In the genomic region with DNA sequence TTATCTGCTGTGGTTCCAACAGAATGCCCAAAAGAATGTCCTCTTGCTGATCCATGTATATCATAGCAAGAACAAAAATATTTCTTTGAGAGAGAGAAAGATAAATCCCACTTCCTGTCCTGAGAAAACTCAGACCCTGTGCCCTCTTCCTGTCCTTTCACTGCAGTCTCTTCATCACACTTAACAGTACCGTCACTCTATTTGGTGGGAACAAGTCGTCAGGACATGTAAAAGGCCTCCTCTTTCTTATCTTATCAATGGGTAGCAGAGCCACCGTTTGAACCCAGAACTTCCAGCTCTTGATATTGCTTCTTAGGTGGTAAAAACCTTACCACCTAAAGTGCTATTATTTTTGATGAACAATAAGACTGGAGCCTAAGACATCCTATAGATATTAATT, we compare ENCODE assay signal across 29 cellular contexts. TPM values are rescaled to one million over a fixed set of nuclear protein-coding genes. Genes with fewer than 3 reads are reported as not detected.
"Had no signal": no experiment of that assay in that cellular context is flagged by ENCODE, and none has a peak within 500 bp of the region (broad histone marks: within the 10 kb centered on the region; RNA-seq: fewer than 3 reads in every experiment).

No MANE protein-coding gene starts in this region.

- H3K9me3 ChIP-seq: ascending aorta, esophagus squamous epithelium, gastroesophageal sphincter had no signal

- H3K36me3 Mint-ChIP-seq: activated naive CD4-positive, alpha-beta T cell treated with anti-CD3 and anti-CD28 coated beads, Interleukin-2, amount 10 ng/mL, durations not matched to agents 7 days and 5 days; activated naive CD4-positive, alpha-beta T cell treated with anti-CD3 and anti-CD28 coated beads, Interleukin-2, amount 50 U/mL, for 72 hours; activated naive CD8-positive, alpha-beta T cell treated with anti-CD3 and anti-CD28 coated beads, Interleukin-2, amount 10 ng/mL, durations not matched to agents 7 days and 5 days; WTC11 had no signal

- H3K27me3 ChIP-seq: ascending aorta, esophagus squamous epithelium, gastroesophageal sphincter had no signal

- H3K36me3 ChIP-seq: ascending aorta, esophagus squamous epithelium, gastroesophageal sphincter had no signal

- H3K27ac ChIP-seq: ascending aorta, epithelial cell of prostate, esophagus squamous epithelium, gastroesophageal sphincter, VCaP had no signal

- DNase-seq: activated CD4-positive, alpha-beta memory T cell treated with anti-CD3 and anti-CD28 coated beads, Interleukin-2, amount 10 ng/mL, durations not matched to agents 7 days and 5 days; activated CD4-positive, alpha-beta T cell treated with anti-CD3 and anti-CD28 coated beads for 1 hour; activated CD4-positive, alpha-beta T cell treated with anti-CD3 and anti-CD28 coated beads for 4 hours; activated CD4-positive, alpha-beta T cell treated with anti-CD3 and anti-CD28 coated beads, Interleukin-2, amount 10 ng/mL, durations not matched to agents 7 days and 5 days; activated CD4-positive, alpha-beta T cell treated with anti-CD3 and anti-CD28 coated beads, Interleukin-2, amount 50 U/mL, for 4 hours; activated CD8-positive, alpha-beta memory T cell treated with anti-CD3 and anti-CD28 coated beads, Interleukin-2, amount 50 U/mL, for 48 hours; activated gamma-delta T cell; activated naive CD4-positive, alpha-beta T cell; activated naive CD4-positive, alpha-beta T cell treated with anti-CD3 and anti-CD28 coated beads, Interleukin-2, amount 10 ng/mL, durations not matched to agents 7 days and 5 days; activated naive CD8-positive, alpha-beta T cell treated with anti-CD3 and anti-CD28 coated beads, Interleukin-2, amount 10 ng/mL, durations not matched to agents 7 days and 5 days; activated T-cell treated with anti-CD3 and anti-CD28 coated beads for 4 hours; activated T-cell treated with anti-CD3 and anti-CD28 coated beads, Interleukin-2, amount 50 U/mL, for 24 hours; activated T-cell treated with anti-CD3 and anti-CD28 coated beads, Interleukin-2, amount 50 U/mL, for 72 hours; caudate nucleus; cortex of kidney; dermis blood vessel endothelial cell; effector CD4-positive, alpha-beta T cell; esophagus squamous epithelium; foreskin melanocyte; T-helper 2 cell had no signal

- ATAC-seq: activated naive CD4-positive, alpha-beta T cell treated with anti-CD3 and anti-CD28 coated beads, Interleukin-2, amount 50 U/mL, for 72 hours; activated T-cell treated with anti-CD3 and anti-CD28 coated beads, Interleukin-2, amount 50 U/mL, for 72 hours; gastroesophageal sphincter; WTC11 had no signal

- H3K4me3 Mint-ChIP-seq: activated CD4-positive, alpha-beta memory T cell treated with anti-CD3 and anti-CD28 coated beads, Interleukin-2, amount 10 ng/mL, durations not matched to agents 7 days and 5 days; activated CD4-positive, alpha-beta T cell treated with anti-CD3 and anti-CD28 coated beads, Interleukin-2, amount 10 ng/mL, durations not matched to agents 7 days and 5 days; activated naive CD4-positive, alpha-beta T cell treated with anti-CD3 and anti-CD28 coated beads, Interleukin-2, amount 10 ng/mL, durations not matched to agents 7 days and 5 days; activated naive CD8-positive, alpha-beta T cell treated with anti-CD3 and anti-CD28 coated beads, Interleukin-2, amount 10 ng/mL, durations not matched to agents 7 days and 5 days; activated T-cell treated with anti-CD3 and anti-CD28 coated beads, Interleukin-2, amount 50 U/mL, for 24 hours; activated T-cell treated with anti-CD3 and anti-CD28 coated beads, Interleukin-2, amount 50 U/mL, for 72 hours; WTC11 had no signal

- H3K4me3 ChIP-seq: ascending aorta, esophagus squamous epithelium, gastroesophageal sphincter had no signal

- H3K4me1 Mint-ChIP-seq: activated CD4-positive, alpha-beta memory T cell treated with anti-CD3 and anti-CD28 coated beads, Interleukin-2, amount 10 ng/mL, durations not matched to agents 7 days and 5 days; activated CD4-positive, alpha-beta T cell treated with anti-CD3 and anti-CD28 coated beads, Interleukin-2, amount 10 ng/mL, durations not matched to agents 7 days and 5 days; activated naive CD4-positive, alpha-beta T cell treated with anti-CD3 and anti-CD28 coated beads, Interleukin-2, amount 10 ng/mL, durations not matched to agents 7 days and 5 days; activated naive CD8-positive, alpha-beta T cell treated with anti-CD3 and anti-CD28 coated beads, Interleukin-2, amount 10 ng/mL, durations not matched to agents 7 days and 5 days had no signal

- H3K9me3 Mint-ChIP-seq: activated CD4-positive, alpha-beta memory T cell treated with anti-CD3 and anti-CD28 coated beads, Interleukin-2, amount 10 ng/mL, durations not matched to agents 7 days and 5 days; activated CD4-positive, alpha-beta T cell treated with anti-CD3 and anti-CD28 coated beads, Interleukin-2, amount 10 ng/mL, durations not matched to agents 7 days and 5 days; activated naive CD8-positive, alpha-beta T cell treated with anti-CD3 and anti-CD28 coated beads, Interleukin-2, amount 10 ng/mL, durations not matched to agents 7 days and 5 days had no signal

- H3K27ac Mint-ChIP-seq: activated CD4-positive, alpha-beta memory T cell treated with anti-CD3 and anti-CD28 coated beads, Interleukin-2, amount 10 ng/mL, durations not matched to agents 7 days and 5 days; activated CD4-positive, alpha-beta T cell treated with anti-CD3 and anti-CD28 coated beads, Interleukin-2, amount 10 ng/mL, durations not matched to agents 7 days and 5 days; activated naive CD4-positive, alpha-beta T cell treated with anti-CD3 and anti-CD28 coated beads, Interleukin-2, amount 10 ng/mL, durations not matched to agents 7 days and 5 days; activated naive CD4-positive, alpha-beta T cell treated with anti-CD3 and anti-CD28 coated beads, Interleukin-2, amount 50 U/mL, for 72 hours; activated naive CD8-positive, alpha-beta T cell treated with anti-CD3 and anti-CD28 coated beads, Interleukin-2, amount 10 ng/mL, durations not matched to agents 7 days and 5 days; activated T-cell treated with anti-CD3 and anti-CD28 coated beads, Interleukin-2, amount 50 U/mL, for 24 hours; activated T-cell treated with anti-CD3 and anti-CD28 coated beads, Interleukin-2, amount 50 U/mL, for 72 hours; WTC11 had no signal

- H3K4me1 ChIP-seq: ascending aorta, esophagus squamous epithelium, gastroesophageal sphincter had no signal

- H3K27me3 Mint-ChIP-seq: activated CD4-positive, alpha-beta memory T cell treated with anti-CD3 and anti-CD28 coated beads, Interleukin-2, amount 10 ng/mL, durations not matched to agents 7 days and 5 days; activated CD4-positive, alpha-beta T cell treated with anti-CD3 and anti-CD28 coated beads, Interleukin-2, amount 10 ng/mL, durations not matched to agents 7 days and 5 days; activated naive CD4-positive, alpha-beta T cell treated with anti-CD3 and anti-CD28 coated beads, Interleukin-2, amount 10 ng/mL, durations not matched to agents 7 days and 5 days; activated naive CD8-positive, alpha-beta T cell treated with anti-CD3 and anti-CD28 coated beads, Interleukin-2, amount 10 ng/mL, durations not matched to agents 7 days and 5 days; activated T-cell treated with anti-CD3 and anti-CD28 coated beads, Interleukin-2, amount 50 U/mL, for 24 hours had no signal

RNA-seq across cellular contexts. Expression of a gene that starts 43.9 kb away (rescaled TPM):
- total RNA-seq: activated CD4-positive, alpha-beta memory T cell treated with anti-CD3 and anti-CD28 coated beads, Interleukin-2, amount 10 ng/mL, durations not matched to agents 7 days and 5 days; activated CD4-positive, alpha-beta T cell treated with anti-CD3 and anti-CD28 coated beads, Interleukin-2, amount 10 ng/mL, durations not matched to agents 7 days and 5 days; activated naive CD4-positive, alpha-beta T cell treated with anti-CD3 and anti-CD28 coated beads, Interleukin-2, amount 50 U/mL, for 72 hours; activated naive CD8-positive, alpha-beta T cell treated with anti-CD3 and anti-CD28 coated beads, Interleukin-2, amount 10 ng/mL, durations not matched to agents 7 days and 5 days; activated T-cell treated with anti-CD3 and anti-CD28 coated beads, Interleukin-2, amount 50 U/mL, for 72 hours; ascending aorta; chondrocyte; dermis blood vessel endothelial cell; endothelial cell of umbilical vein; T-helper 1 cell treated with Interleukin-12 subunit alpha and Interleukin-12 subunit beta and Interleukin-4 antibody, amounts not matched to agents 30 ng/mL and 1 ng/mL, for 36 hours had no signal
- polyA plus RNA-seq: endothelial cell of umbilical vein had no signal
